In genomic region chr7:48088559-48089414, GRCh38 we compare ENCODE assay signal across 8 cellular contexts. TPM values are rescaled to one million over a fixed set of nuclear protein-coding genes. Genes with fewer than 3 reads are reported as not detected.
DNase-seq lines count a peak whose midpoint lies in the region; ATAC-seq, FAIRE-seq and TF ChIP-seq lines count a peak whose summit lies in the region.

Gene UPP1, plus strand, starts transcription at chr7:48089265. Its CDS starts 5,519 bp downstream, at chr7:48094784.

- peak within 1 kb of the TSS; percentile 77 for H2BK12ac ChIP-seq in H1 (ENCODE audit: low read depth, low read length)

- H3K79me1 ChIP-seq in H1 (ENCODE audit: low read depth, low read length) (0 out of 2 replicates have a peak, but pooled peaks cover 2% of the 10 kb centered on the region), mesendoderm (ENCODE audit: low read length) (peaks cover 9% of the 10 kb centered on the region)

- no peak within 1 kb of the TSS for H3K23ac ChIP-seq in H1 (ENCODE audit: insufficient read length)
- peak within 1 kb of the TSS; percentile 85 for H3K23ac ChIP-seq in mesendoderm (ENCODE audit: low read length)

- peak within 1 kb of the TSS; percentile 94; the same call in 1 of the 2 replicates for H2AK5ac ChIP-seq in H1 (ENCODE audit: low read depth, low read length)
- no peak within 1 kb of the TSS for H2AK5ac ChIP-seq in mesendoderm (ENCODE audit: low read length)

- POLR2A ChIA-PET in H1 (lab: Charles Lee; ENCODE audit: partially characterized antibody), result interaction anchor here (0.6 to 5.1 kb wide), 29 partner anchors 10 to 144 kb away, joined by 3 to 36 read pairs (median 4); partner anchors contain the start of genes C7orf57 and HUS1

- no peaks in the 10 kb centered on the region for H3K27me3 ChIP-seq in H1 (replicated peaks in 1 of 4; ENCODE audit: control insufficient read depth in 3 of 4, extremely low read depth in 1 of 4, insufficient read depth in 3 of 4, low read length in 3 of 4)
- no peaks in the 10 kb centered on the region for H3K27me3 ChIP-seq in mesendoderm (ENCODE audit: insufficient read depth, low read length, poor library complexity)

- TF ChIP-seq RAD21 in H1 (IDR thresholded peaks at IDR 0.05 in 1 of 2, conservative IDR thresholded peaks at IDR 0.05 in 1 of 2; ENCODE audit: low read depth in 2 of 2, low read length in 2 of 2), result no peak

- no peak for FAIRE-seq in H1 (lab: Jason Lieb, UNC)

- H3K23me2 ChIP-seq in H1 (ENCODE audit: low read depth, low read length), result peaks cover 7% of the 10 kb centered on the region; the same call in 1 of the 2 replicates

- peak within 1 kb of the TSS; percentile 81 for H3K18ac ChIP-seq in H1 (ENCODE audit: extremely low read depth, low read length)
- H3K18ac ChIP-seq in mesendoderm (ENCODE audit: low read length), result peak within 1 kb of the TSS; percentile 97

- H3K4me1 ChIP-seq in H1 (replicated peaks in 1 of 4; ENCODE audit: control insufficient read depth in 3 of 4, insufficient read depth in 4 of 4, low read length in 3 of 4), result peaks cover 5 to 11% (median 7%) of the 10 kb centered on the region in 4 experiments
- peaks cover 4% of the 10 kb centered on the region for H3K4me1 ChIP-seq in mesendoderm (ENCODE audit: control insufficient read depth, low read depth, low read length)

- peaks cover 0 to 6% of the 10 kb centered on the region in 2 experiments; a peak in 1 of 4 replicates for H3K79me2 ChIP-seq in H1 (ENCODE audit: control insufficient read depth in 1 of 2, insufficient read depth in 2 of 2, low read length in 2 of 2)
- peaks cover 8% of the 10 kb centered on the region for H3K79me2 ChIP-seq in mesendoderm (ENCODE audit: control insufficient read depth, insufficient read depth, low read length)

- peak; percentile 59 for ATAC-seq in HG03457 (IDR thresholded peaks at IDR 0.05; ENCODE audit: unreplicated experiment)

- H3K4me2 ChIP-seq in H1 (ENCODE audit: insufficient read depth in 1 of 2, low read depth in 2 of 2, low read length in 2 of 2) (peak within 1 kb of the TSS; percentile 92 to 97), mesendoderm (ENCODE audit: low read length) (peak within 1 kb of the TSS; percentile 78)

- peak within 1 kb of the TSS; percentile 70 for H3K27ac ChIP-seq in H1 (ENCODE audit: low read depth, low read length)
- H3K27ac ChIP-seq in mesendoderm (ENCODE audit: low read depth, low read length), result peak within 1 kb of the TSS; percentile 97

- H4K5ac ChIP-seq in H1 (ENCODE audit: insufficient read length, low read depth, low read length), result peak within 1 kb of the TSS; percentile 88
- no peak within 1 kb of the TSS for H4K5ac ChIP-seq in mesendoderm (ENCODE audit: low read length)

- H3K56ac ChIP-seq in H1 (replicated peaks; ENCODE audit: insufficient read length, low read depth, low read length), result peak within 1 kb of the TSS; percentile 88
- peak within 1 kb of the TSS; percentile 94 for H3K56ac ChIP-seq in mesendoderm (ENCODE audit: low read length)

- H2BK20ac ChIP-seq in H1 (ENCODE audit: low read length), result no peak within 1 kb of the TSS

- TF ChIP-seq EP300 in H1 (IDR thresholded peaks at IDR 0.05; ENCODE audit: borderline replicate concordance in 1 of 2, low read depth in 2 of 2, low read length in 2 of 2), result no peak

- H4K20me1 ChIP-seq in H1 (replicated peaks in 1 of 2; ENCODE audit: control insufficient read depth in 1 of 2, insufficient read depth in 2 of 2, low read length in 2 of 2), result no peaks in the 10 kb centered on the region

- H2BK15ac ChIP-seq in H1 (ENCODE audit: low read length) (no peak within 1 kb of the TSS), mesendoderm (replicated peaks; ENCODE audit: low read depth) (peak within 1 kb of the TSS; percentile 4)

- TF ChIP-seq CTCF in H1 (IDR thresholded peaks at IDR 0.05; ENCODE audit: control extremely low read depth in 1 of 3, insufficient read depth in 1 of 3, low read depth in 1 of 3, low read length in 3 of 3), result no peak

- peak within 1 kb of the TSS; percentile 92 for H2BK5ac ChIP-seq in H1 (ENCODE audit: low read depth, low read length)
- H2BK5ac ChIP-seq in mesendoderm (ENCODE audit: low read length), result peak within 1 kb of the TSS; percentile 47

- peak in 13 of 14 donors; percentile 26 to 87 (median 73) for DNase-seq in C1 segment of cervical spinal cord (lab: John Stamatoyannopoulos, UW)
- DNase-seq in GM19240 (ENCODE audit: insufficient read length, low spot score), result peak; percentile 35
- peak; percentile 93 for DNase-seq in NOMO-1 treated with DMSO at 0.1 percent for 48 hours (lab: John Stamatoyannopoulos, UW; ENCODE audit: unreplicated experiment)
- peak; percentile 69 to 87 (median 82) for DNase-seq in activated CD8-positive, alpha-beta memory T cell treated with anti-CD3 and anti-CD28 coated beads for 48 hours (ENCODE audit: low read depth in 2 of 3, low spot score in 2 of 3)
- peak in 1 of 2 experiments; percentile 90 for DNase-seq in H1 (ENCODE audit: low read depth in 1 of 2, low spot score in 2 of 2)
- peak; percentile 97 for DNase-seq in mesendoderm
- peak; percentile 56 for DNase-seq in stimulated activated CD8-positive, alpha-beta memory T cell treated with anti-CD3 and anti-CD28 coated beads, Interleukin-15, amount 100 ng/mL, for 24 hours (ENCODE audit: low read depth)

- H3K14ac ChIP-seq in H1 (ENCODE audit: insufficient read length), result no peak within 1 kb of the TSS

- H3K4me3 ChIP-seq in H1 (ENCODE audit: extremely low read depth in 1 of 4, insufficient read depth in 2 of 4, low read depth in 3 of 4, low read length in 4 of 4) (peak within 1 kb of the TSS; percentile 64 to 85 (median 80)), mesendoderm (ENCODE audit: low read length) (peak within 1 kb of the TSS; percentile 85)

- H3K9me3 ChIP-seq in H1 (ENCODE audit: insufficient read depth in 2 of 2, low read depth in 1 of 2, low read length in 1 of 2), result no peaks in the 10 kb centered on the region; a peak in 1 of 4 replicates

- H2AFZ ChIP-seq in H1 (ENCODE audit: low read length), result peak within 1 kb of the TSS; percentile 2; the same call in 1 of the 2 replicates

- H2BK120ac ChIP-seq in H1 (replicated peaks; ENCODE audit: low read depth, low read length), result no peak within 1 kb of the TSS
- peak within 1 kb of the TSS; percentile 65 for H2BK120ac ChIP-seq in mesendoderm (ENCODE audit: low read depth, low read length)

- H3K36me3 ChIP-seq in H1 (ENCODE audit: control insufficient read depth in 2 of 4, insufficient read depth in 4 of 4, low read length in 3 of 4) (peaks cover 6 to 25% (median 13%) of the 10 kb centered on the region in 4 experiments; a peak in 7 of 8 replicates), mesendoderm (ENCODE audit: control insufficient read depth, insufficient read depth, low read length) (peaks cover 3% of the 10 kb centered on the region)

- CTCF ChIA-PET in H1 (lab: Charles Lee; ENCODE audit: partially characterized antibody), result interaction anchor here (1.2 to 4.5 kb wide), 4 partner anchors 13 to 97 kb away, joined by 4 to 16 read pairs (median 8); no protein-coding TSS in a partner anchor

- no peak within 1 kb of the TSS for H3K4ac ChIP-seq in H1 (replicated peaks; ENCODE audit: insufficient read length, low read depth, low read length)
- no peak within 1 kb of the TSS for H3K4ac ChIP-seq in mesendoderm (ENCODE audit: low read depth, low read length)

- peak; percentile 59 to 81 for TF ChIP-seq POLR2A in H1 (IDR thresholded peaks at IDR 0.05; ENCODE audit: control extremely low read depth in 1 of 2, low read depth in 2 of 2, low read length in 2 of 2)

- WGBS in H1 (ENCODE audit: extremely low coverage in 1 of 2, insufficient coverage in 1 of 2, insufficient read length in 1 of 2, insufficient replicate concordance in 2 of 2, low coverage in 1 of 2, low lambda C conversion rate in 2 of 2, missing lambda C conversion rate in 1 of 2), 2 experiments, result 1% methylated on average over 49 of the region's 66 CpGs; no CpG with 5 or more reads in 1 of the 2 experiments
- WGBS in mesendoderm (ENCODE audit: extremely low coverage, insufficient coverage, low lambda C conversion rate), result no CpG with 5 or more reads among the region's 66 CpGs

- peak within 1 kb of the TSS; percentile 92 for H4K8ac ChIP-seq in H1 (ENCODE audit: extremely low read depth, insufficient read depth, low read length)
- no peak within 1 kb of the TSS for H4K8ac ChIP-seq in mesendoderm (ENCODE audit: low read depth, low read length)

- H4K91ac ChIP-seq in H1 (replicated peaks; ENCODE audit: insufficient read length, low read length), result peak within 1 kb of the TSS; percentile 59

- peak within 1 kb of the TSS; percentile 71 to 79 (median 76) for H3K9ac ChIP-seq in H1 (replicated peaks in 1 of 4; ENCODE audit: extremely low read depth in 1 of 4, low read depth in 3 of 4, low read length in 3 of 4)
- peak within 1 kb of the TSS; percentile 81 for H3K9ac ChIP-seq in mesendoderm (ENCODE audit: low read length)

TF ChIP-seq in H1, 55 proteins besides CTCF, POLR2A, EP300 and RAD21 (continues in another document):
- TF ChIP-seq SIN3A (conservative IDR thresholded peaks at IDR 0.05 in 1 of 2, IDR thresholded peaks at IDR 0.05 in 1 of 2; ENCODE audit: low read depth in 1 of 2, low read length in 2 of 2), result peak in 1 of 2 experiments; percentile 37; a peak in 2 of 4 replicates

RNA-seq across cellular contexts. Expression of gene UPP1, which starts in this region (rescaled TPM):
- 37.5 and 40.7 TPM in 2 replicates for total RNA-seq in H1 (2021; fragmentation: NEBNext Ultra II Directional; extraction: Animal tissue kit (Norgen Biotek cat#: 25700))
- polyA plus RNA-seq in H1 (2011; rRNA removed), result 46.2 and 61.4 TPM in 2 replicates
- 58.2 TPM for polyA plus RNA-seq in H1 (2011; cell fraction: cytosol; rRNA removed)
- polyA plus RNA-seq in H1 (2011; cell fraction: nucleus; rRNA removed), result 66.5 TPM
- 27.9 to 52.2 TPM (median 42.1 TPM) in 4 replicates for polyA plus RNA-seq in H1 (2012, experiment 1 of 2)
- polyA plus RNA-seq in H1 (2012, experiment 2 of 2), result 52.2 TPM
- polyA plus RNA-seq in H1 (2013, experiment 1 of 2), result 26.9 TPM
- 26.2 TPM for polyA plus RNA-seq in H1 (2013, experiment 2 of 2)
- 12.3 and 17.4 TPM in 2 replicates for polyA minus RNA-seq in H1 (2011; rRNA and poly(A)+ RNA removed)
- polyA minus RNA-seq in H1 (2011; cell fraction: cytosol; rRNA and poly(A)+ RNA removed), result 15.8 TPM
- polyA minus RNA-seq in H1 (2011; cell fraction: nucleus; rRNA and poly(A)+ RNA removed), result 22.2 TPM
- polyA plus RNA-seq in mesendoderm (2013, experiment 1 of 2), result 28.8 TPM
- 31.4 TPM for polyA plus RNA-seq in mesendoderm (2013, experiment 2 of 2)
